19 cellular contexts compared by ENCODE assay signal in genomic region chr5:176697929-176698520, GRCh38. TPM values are rescaled to one million over a fixed set of nuclear protein-coding genes. Genes with fewer than 3 reads are reported as not detected.
DNase-seq lines count a peak whose midpoint lies in the region; ATAC-seq and TF ChIP-seq lines count a peak whose summit lies in the region.
"Had no signal": no experiment of that assay in that cellular context is flagged by ENCODE, and none has a peak within 500 bp of the region (broad histone marks: within the 10 kb centered on the region; RNA-seq: fewer than 3 reads in every experiment).

No MANE protein-coding gene starts in this region.

- no peaks in the 10 kb centered on the region for H3K9me3 ChIP-seq in WERI-Rb-1 (ENCODE audit: severe bottlenecking)
- H3K9me3 ChIP-seq: stomach, vagina had no signal

- no peaks in the 10 kb centered on the region for H3K9me3 Mint-ChIP-seq in progenitor cell of endocrine pancreas (ENCODE audit: low read depth)
- H3K9me3 Mint-ChIP-seq in T-cell: no peaks in the 10 kb centered on the region
- H3K9me3 Mint-ChIP-seq: activated naive CD8-positive, alpha-beta T cell treated with anti-CD3 and anti-CD28 coated beads, Interleukin-2, amount 10 ng/mL, durations not matched to agents 7 days and 5 days; activated T-cell treated with anti-CD3 and anti-CD28 coated beads, Interleukin-2, amount 50 U/mL, for 72 hours; CD8-positive, alpha-beta T cell; HFFc6; naive thymus-derived CD4-positive, alpha-beta T cell had no signal

- POLR2A ChIA-PET in T-cell (lab: Charles Lee): no interaction called here

- H3K36me3 Mint-ChIP-seq in progenitor cell of endocrine pancreas (ENCODE audit: insufficient read depth): no peaks in the 10 kb centered on the region
- H3K36me3 Mint-ChIP-seq in T-cell: no peaks in the 10 kb centered on the region
- H3K36me3 Mint-ChIP-seq: activated naive CD8-positive, alpha-beta T cell treated with anti-CD3 and anti-CD28 coated beads, Interleukin-2, amount 10 ng/mL, durations not matched to agents 7 days and 5 days; CD8-positive, alpha-beta T cell; naive thymus-derived CD4-positive, alpha-beta T cell had no signal

- peaks cover 58% of the 10 kb centered on the region for H3K27me3 Mint-ChIP-seq in progenitor cell of endocrine pancreas
- H3K27me3 Mint-ChIP-seq in T-cell: peaks cover 50 to 87% of the 10 kb centered on the region in 2 donors

- H3K36me3 ChIP-seq in WERI-Rb-1: no peaks in the 10 kb centered on the region
- H3K36me3 ChIP-seq: stomach, vagina had no signal

- H3K4me3 Mint-ChIP-seq in progenitor cell of endocrine pancreas (ENCODE audit: low read depth) (no peak overlapping the region), T-cell (no peak overlapping the region)
- H3K4me3 Mint-ChIP-seq: activated naive CD8-positive, alpha-beta T cell treated with anti-CD3 and anti-CD28 coated beads, Interleukin-2, amount 10 ng/mL, durations not matched to agents 7 days and 5 days; activated T-cell treated with anti-CD3 and anti-CD28 coated beads, Interleukin-2, amount 50 U/mL, for 72 hours; CD8-positive, alpha-beta T cell; HFFc6; naive thymus-derived CD4-positive, alpha-beta T cell had no signal

- H3K27ac Mint-ChIP-seq in progenitor cell of endocrine pancreas: peak overlapping the region; percentile 60
- no peak overlapping the region for H3K27ac Mint-ChIP-seq in T-cell
- H3K27ac Mint-ChIP-seq: activated naive CD8-positive, alpha-beta T cell treated with anti-CD3 and anti-CD28 coated beads, Interleukin-2, amount 10 ng/mL, durations not matched to agents 7 days and 5 days; activated T-cell treated with anti-CD3 and anti-CD28 coated beads, Interleukin-2, amount 50 U/mL, for 72 hours; CD8-positive, alpha-beta T cell; HFFc6; naive thymus-derived CD4-positive, alpha-beta T cell had no signal

- H3K4me1 Mint-ChIP-seq in progenitor cell of endocrine pancreas (ENCODE audit: low read depth) (peaks cover 39% of the 10 kb centered on the region), T-cell (no peaks in the 10 kb centered on the region)
- H3K4me1 Mint-ChIP-seq: activated naive CD8-positive, alpha-beta T cell treated with anti-CD3 and anti-CD28 coated beads, Interleukin-2, amount 10 ng/mL, durations not matched to agents 7 days and 5 days; naive thymus-derived CD4-positive, alpha-beta T cell had no signal

- peak overlapping the region; percentile 80 for H3K27ac ChIP-seq in WERI-Rb-1
- H3K27ac ChIP-seq: stomach, vagina had no signal

- no peaks in the 10 kb centered on the region for H3K27me3 ChIP-seq in WERI-Rb-1 (ENCODE audit: insufficient read depth, low read depth, severe bottlenecking)
- H3K27me3 ChIP-seq: vagina had no signal

- TF ChIP-seq CTCF in WERI-Rb-1 (IDR thresholded peaks at IDR 0.05; ENCODE audit: low read depth, low read length): no peak
- TF ChIP-seq CTCF in progenitor cell of endocrine pancreas (IDR thresholded peaks at IDR 0.05; ENCODE audit: unreplicated experiment): no peak

- ATAC-seq in T-cell (replicated peaks in 1 of 4) (no peak), HG02610 (IDR thresholded peaks at IDR 0.05; ENCODE audit: unreplicated experiment) (no peak)
- ATAC-seq: activated T-cell treated with anti-CD3 and anti-CD28 coated beads, Interleukin-2, amount 50 U/mL, for 72 hours; CD8-positive, alpha-beta T cell; naive thymus-derived CD4-positive, alpha-beta T cell had no signal

- H3K4me3 ChIP-seq in WERI-Rb-1 (ENCODE audit: low read depth, low read length): no peak overlapping the region
- H3K4me3 ChIP-seq: stomach, vagina had no signal

- CTCF ChIA-PET in T-cell (lab: Charles Lee): no interaction called here

- DNase-seq in SHP77 (lab: John Stamatoyannopoulos, UW) (peak; percentile 26 to 41), SHP77 treated with DMSO at 0.1 percent for 48 hours (lab: John Stamatoyannopoulos, UW) (no peak), NCI-H2196 (lab: John Stamatoyannopoulos, UW; ENCODE audit: unreplicated experiment) (peak; percentile 65), WERI-Rb-1 (peak; percentile 94), progenitor cell of endocrine pancreas (ENCODE audit: low spot score, unreplicated experiment) (no peak), T-cell (no peak), epidermal melanocyte (ENCODE audit: insufficient read length, low spot score) (no peak)
- DNase-seq: activated CD4-positive, alpha-beta T cell treated with anti-CD3 and anti-CD28 coated beads, Interleukin-2, amount 50 U/mL, for 4 hours; activated naive CD8-positive, alpha-beta T cell treated with anti-CD3 and anti-CD28 coated beads, Interleukin-2, amount 10 ng/mL, durations not matched to agents 7 days and 5 days; activated T-cell treated with anti-CD3 and anti-CD28 coated beads, Interleukin-2, amount 50 U/mL, for 72 hours; CD8-positive, alpha-beta T cell; central memory CD4-positive, alpha-beta T cell; HFFc6; MV-4-11; naive thymus-derived CD4-positive, alpha-beta T cell; stimulated activated CD4-positive, alpha-beta T cell treated with anti-CD3 and anti-CD28 coated beads, Interleukin-15, amount 100 ng/mL, for 24 hours; stomach had no signal

RNA-seq across cellular contexts. Expression of gene TSPAN17, which starts 50.7 kb away (rescaled TPM):
- 37.3 and 37.5 TPM in 2 replicates for total RNA-seq in progenitor cell of endocrine pancreas
- 10 to 100 TPM; 20.2 to 39.3 (median 30.0) TPM for total RNA-seq in T-cell

Comparison
In these comparisons a context has a peak if more than half of its experiments do, and no peak if none do; other contexts are left out.
1. DNase-seq: peak in SHP77 (2 of 2), NCI-H2196 (single experiment) and WERI-Rb-1 (single experiment); none in SHP77 treated with DMSO at 0.1 percent for 48 hours (single experiment), progenitor cell of endocrine pancreas (single experiment), T-cell (0 of 34) and epidermal melanocyte (single experiment).